ENCODE assay signal across 28 cellular contexts in genomic region chr12:21745258-21745657, GRCh38.
"Had no signal": no experiment of that assay in that cellular context is flagged by ENCODE, and none has a peak within 500 bp of the region (broad histone marks: within the 10 kb centered on the region; RNA-seq: fewer than 3 reads in every experiment).

No MANE protein-coding gene starts in this region.

- H3K36me3 Mint-ChIP-seq: stimulated activated effector memory CD8-positive, alpha-beta T cell treated with anti-CD3 and anti-CD28 coated beads, Interleukin-12 subunit alpha, Interleukin-12 subunit beta, amount 100 ng/mL, for 72 hours; stimulated activated memory B cell treated with anti-CD40 and anti-IgM and Interleukin-4, amounts not matched to agents 10 μg/mL and 1 μg/mL and 100 μg/mL, for 72 hours; stimulated activated naive B cell treated with anti-CD40 and anti-IgM and Interleukin-4, amounts not matched to agents 10 μg/mL and 1 μg/mL and 100 μg/mL, for 72 hours; type B pancreatic cell had no signal

- H3K4me1 ChIP-seq: stomach, suprapubic skin, testis, thyroid gland, tibial artery, tibial nerve, transverse colon, upper lobe of left lung, upper lobe of right lung, uterus, vagina had no signal

- H3K4me3 ChIP-seq: stomach, suprapubic skin, testis, thoracic aorta, thyroid gland, tibial artery, tibial nerve, transverse colon, upper lobe of left lung, upper lobe of right lung, uterus, vagina had no signal

- H3K4me1 Mint-ChIP-seq: stimulated activated effector memory CD8-positive, alpha-beta T cell treated with anti-CD3 and anti-CD28 coated beads, Interleukin-12 subunit alpha, Interleukin-12 subunit beta, amount 100 ng/mL, for 72 hours; stimulated activated memory B cell treated with anti-CD40 and anti-IgM and Interleukin-4, amounts not matched to agents 10 μg/mL and 1 μg/mL and 100 μg/mL, for 72 hours; stimulated activated naive B cell treated with anti-CD40 and anti-IgM and Interleukin-4, amounts not matched to agents 10 μg/mL and 1 μg/mL and 100 μg/mL, for 72 hours; stimulated activated naive CD8-positive, alpha-beta T cell treated with anti-CD3 and anti-CD28 coated beads, Interleukin-15, amount 100 ng/mL, for 72 hours had no signal

- H3K27me3 ChIP-seq: stomach, suprapubic skin, testis, thyroid gland, tibial artery, tibial nerve, transverse colon, upper lobe of left lung, upper lobe of right lung, uterus, vagina had no signal

- ATAC-seq: stimulated activated effector memory CD8-positive, alpha-beta T cell treated with anti-CD3 and anti-CD28 coated beads, Interleukin-12 subunit alpha, Interleukin-12 subunit beta, amount 100 ng/mL, for 72 hours; stimulated activated memory B cell treated with anti-CD40 and anti-IgM and Interleukin-4, amounts not matched to agents 10 μg/mL and 1 μg/mL and 100 μg/mL, for 72 hours; stimulated activated naive B cell treated with anti-CD40 and anti-IgM and Interleukin-4, amounts not matched to agents 10 μg/mL and 1 μg/mL and 100 μg/mL, for 72 hours; stimulated activated naive CD8-positive, alpha-beta T cell treated with anti-CD3 and anti-CD28 coated beads, Interleukin-15, amount 100 ng/mL, for 72 hours; stimulated activated naive CD8-positive, alpha-beta T cell treated with anti-CD3 and anti-CD28 coated beads, Interleukin-15, Interleukin-2, amounts not matched to agents 100 U/mL and 50 U/mL, for 24 hours; upper lobe of right lung had no signal

- H3K36me3 ChIP-seq: stomach, suprapubic skin, thoracic aorta, thyroid gland, tibial artery, tibial nerve, transverse colon, upper lobe of left lung, upper lobe of right lung, uterus, vagina had no signal

- H3K9me3 Mint-ChIP-seq: stimulated activated effector memory CD8-positive, alpha-beta T cell treated with anti-CD3 and anti-CD28 coated beads, Interleukin-12 subunit alpha, Interleukin-12 subunit beta, amount 100 ng/mL, for 72 hours; stimulated activated naive CD8-positive, alpha-beta T cell treated with anti-CD3 and anti-CD28 coated beads, Interleukin-15, Interleukin-2, amounts not matched to agents 100 ng/mL and 50 ng/mL, for 24 hours; type B pancreatic cell had no signal

- H3K27ac ChIP-seq: stomach, suprapubic skin, testis, thoracic aorta, thyroid gland, tibial artery, tibial nerve, transverse colon, upper lobe of left lung, upper lobe of right lung, uterus, vagina had no signal

- H3K9me3 ChIP-seq: stomach, suprapubic skin, testis, thoracic aorta, thyroid gland, tibial artery, tibial nerve, transverse colon, upper lobe of left lung, upper lobe of right lung, uterus, vagina had no signal

- DNase-seq: stimulated activated CD4-positive, alpha-beta T cell treated with anti-CD3 and anti-CD28 coated beads, Interleukin-2, amount 100 ng/mL, for 48 hours; stimulated activated CD4-positive, alpha-beta T cell treated with anti-CD3 and anti-CD28 coated beads, Interleukin-4, amount 100 ng/mL, for 1 hour; stimulated activated CD4-positive, alpha-beta T cell treated with anti-CD3 and anti-CD28 coated beads, Interleukin-4, amount 100 ng/mL, for 24 hours; stimulated activated CD4-positive, alpha-beta T cell treated with anti-CD3 and anti-CD28 coated beads, Interleukin-4, amount 100 ng/mL, for 4 hours; stimulated activated CD8-positive, alpha-beta memory T cell treated with anti-CD3 and anti-CD28 coated beads, Interleukin-4, amount 100 ng/mL, for 48 hours; stimulated activated naive B cell treated with anti-CD40 and anti-IgM and Interleukin-4, amounts not matched to agents 10 μg/mL and 1 μg/mL and 100 μg/mL, for 72 hours; stimulated activated naive CD4-positive, alpha-beta T cell; stimulated activated naive CD4-positive, alpha-beta T cell treated with Interleukin-2 at 50 U/mL for 16 hours; stimulated activated naive CD8-positive, alpha-beta T cell treated with anti-CD3 and anti-CD28 coated beads, Interleukin-15, amount 100 ng/mL, for 72 hours; stimulated activated naive CD8-positive, alpha-beta T cell treated with anti-CD3 and anti-CD28 coated beads, Interleukin-15, Interleukin-2, amounts not matched to agents 100 U/mL and 50 U/mL, for 24 hours; stomach; substantia nigra; testis; thyroid gland; tibial artery; transverse colon; trophoblast cell; upper lobe of left lung; upper lobe of right lung; uterus had no signal

- H3K4me3 Mint-ChIP-seq: stimulated activated effector memory CD8-positive, alpha-beta T cell treated with anti-CD3 and anti-CD28 coated beads, Interleukin-12 subunit alpha, Interleukin-12 subunit beta, amount 100 ng/mL, for 72 hours; stimulated activated memory B cell treated with anti-CD40 and anti-IgM and Interleukin-4, amounts not matched to agents 10 μg/mL and 1 μg/mL and 100 μg/mL, for 72 hours; stimulated activated naive B cell treated with anti-CD40 and anti-IgM and Interleukin-4, amounts not matched to agents 10 μg/mL and 1 μg/mL and 100 μg/mL, for 72 hours; stimulated activated naive CD8-positive, alpha-beta T cell treated with anti-CD3 and anti-CD28 coated beads, Interleukin-15, amount 100 ng/mL, for 72 hours; stimulated activated naive CD8-positive, alpha-beta T cell treated with anti-CD3 and anti-CD28 coated beads, Interleukin-15, Interleukin-2, amounts not matched to agents 100 ng/mL and 50 ng/mL, for 24 hours; type B pancreatic cell had no signal

- H3K27ac Mint-ChIP-seq: stimulated activated effector memory CD8-positive, alpha-beta T cell treated with anti-CD3 and anti-CD28 coated beads, Interleukin-12 subunit alpha, Interleukin-12 subunit beta, amount 100 ng/mL, for 72 hours; stimulated activated memory B cell treated with anti-CD40 and anti-IgM and Interleukin-4, amounts not matched to agents 10 μg/mL and 1 μg/mL and 100 μg/mL, for 72 hours; stimulated activated naive B cell treated with anti-CD40 and anti-IgM and Interleukin-4, amounts not matched to agents 10 μg/mL and 1 μg/mL and 100 μg/mL, for 72 hours; stimulated activated naive CD8-positive, alpha-beta T cell treated with anti-CD3 and anti-CD28 coated beads, Interleukin-15, amount 100 ng/mL, for 72 hours; stimulated activated naive CD8-positive, alpha-beta T cell treated with anti-CD3 and anti-CD28 coated beads, Interleukin-15, Interleukin-2, amounts not matched to agents 100 ng/mL and 50 ng/mL, for 24 hours; type B pancreatic cell had no signal
